Comparison of ENCODE assay signal across 14 cellular contexts in genomic region chr12:52003591-52003990, GRCh38.
"Had no signal": no experiment of that assay in that cellular context is flagged by ENCODE, and none has a peak within 500 bp of the region (broad histone marks: within the 10 kb centered on the region; RNA-seq: fewer than 3 reads in every experiment).

No MANE protein-coding gene starts in this region.

- H3K27ac ChIP-seq: brain microvascular endothelial cell, colonic mucosa, tibial artery had no signal

- ATAC-seq: activated CD8-positive, alpha-beta memory T cell treated with anti-CD3 and anti-CD28 coated beads, Interleukin-2, amount 10 ng/mL, durations not matched to agents 7 days and 5 days; activated naive CD8-positive, alpha-beta T cell treated with anti-CD3 and anti-CD28 coated beads, Interleukin-2, amount 50 U/mL, for 24 hours had no signal

- H3K36me3 Mint-ChIP-seq: activated CD8-positive, alpha-beta memory T cell treated with anti-CD3 and anti-CD28 coated beads, Interleukin-2, amount 10 ng/mL, durations not matched to agents 7 days and 5 days had no signal

- H3K4me1 ChIP-seq: colonic mucosa had no signal

- H3K36me3 ChIP-seq: brain microvascular endothelial cell, colonic mucosa had no signal

- H3K4me3 Mint-ChIP-seq: activated CD4-positive, alpha-beta memory T cell treated with anti-CD3 and anti-CD28 coated beads, Interleukin-2, amount 10 ng/mL, durations not matched to agents 7 days and 5 days; activated CD8-positive, alpha-beta memory T cell treated with anti-CD3 and anti-CD28 coated beads, Interleukin-2, amount 10 ng/mL, durations not matched to agents 7 days and 5 days; activated naive CD8-positive, alpha-beta T cell treated with anti-CD3 and anti-CD28 coated beads, Interleukin-2, amount 50 U/mL, for 24 hours; central memory CD8-positive, alpha-beta T cell; mesothelial cell of epicardium; T-helper 2 cell treated with Interferon-gamma antibody and Interleukin-4, amounts not matched to agents 5 μg/mL and 100 μg/mL, for 36 hours; WTC11 had no signal

- H3K9me3 Mint-ChIP-seq: activated CD4-positive, alpha-beta memory T cell treated with anti-CD3 and anti-CD28 coated beads, Interleukin-2, amount 10 ng/mL, durations not matched to agents 7 days and 5 days; activated naive CD8-positive, alpha-beta T cell treated with anti-CD3 and anti-CD28 coated beads, Interleukin-2, amount 50 U/mL, for 24 hours; activated T-helper 2 cell treated with anti-CD3 and anti-CD28 coated beads, Interferon-gamma antibody, Interleukin-2, Interleukin-4, amounts not matched to agents 10 μg/mL and 5 μg/mL and 100 μg/mL, durations not matched to agents 14 hours and 24 hours and 36 hours; central memory CD8-positive, alpha-beta T cell; mesothelial cell of epicardium; T-helper 2 cell treated with Interferon-gamma antibody and Interleukin-4, amounts not matched to agents 5 μg/mL and 100 μg/mL, for 36 hours; WTC11 had no signal

- H3K9me3 ChIP-seq: colonic mucosa, tibial artery had no signal

- H3K27ac Mint-ChIP-seq: activated CD4-positive, alpha-beta memory T cell treated with anti-CD3 and anti-CD28 coated beads, Interleukin-2, amount 10 ng/mL, durations not matched to agents 7 days and 5 days; activated CD8-positive, alpha-beta memory T cell treated with anti-CD3 and anti-CD28 coated beads, Interleukin-2, amount 10 ng/mL, durations not matched to agents 7 days and 5 days; activated naive CD8-positive, alpha-beta T cell treated with anti-CD3 and anti-CD28 coated beads, Interleukin-2, amount 50 U/mL, for 24 hours; activated T-helper 2 cell treated with anti-CD3 and anti-CD28 coated beads, Interferon-gamma antibody, Interleukin-2, Interleukin-4, amounts not matched to agents 10 μg/mL and 5 μg/mL and 100 μg/mL, durations not matched to agents 14 hours and 24 hours and 36 hours; mesothelial cell of epicardium; T-helper 2 cell treated with Interferon-gamma antibody and Interleukin-4, amounts not matched to agents 5 μg/mL and 100 μg/mL, for 36 hours; WTC11 had no signal

- DNase-seq: activated CD4-positive, alpha-beta memory T cell treated with anti-CD3 and anti-CD28 coated beads, Interleukin-2, amount 10 ng/mL, durations not matched to agents 7 days and 5 days; activated CD8-positive, alpha-beta memory T cell treated with anti-CD3 and anti-CD28 coated beads, Interleukin-2, amount 10 ng/mL, durations not matched to agents 7 days and 5 days; activated naive CD4-positive, alpha-beta T cell treated with Interleukin-2 at 50 U/mL for 16 hours; activated naive CD8-positive, alpha-beta T cell treated with anti-CD3 and anti-CD28 coated beads, Interleukin-2, amount 50 U/mL, for 24 hours; foreskin melanocyte; stimulated activated naive CD4-positive, alpha-beta T cell had no signal

- H3K4me3 ChIP-seq: colonic mucosa, tibial artery had no signal
